Comparison of ENCODE assay signal across 25 cellular contexts in the genomic region with DNA sequence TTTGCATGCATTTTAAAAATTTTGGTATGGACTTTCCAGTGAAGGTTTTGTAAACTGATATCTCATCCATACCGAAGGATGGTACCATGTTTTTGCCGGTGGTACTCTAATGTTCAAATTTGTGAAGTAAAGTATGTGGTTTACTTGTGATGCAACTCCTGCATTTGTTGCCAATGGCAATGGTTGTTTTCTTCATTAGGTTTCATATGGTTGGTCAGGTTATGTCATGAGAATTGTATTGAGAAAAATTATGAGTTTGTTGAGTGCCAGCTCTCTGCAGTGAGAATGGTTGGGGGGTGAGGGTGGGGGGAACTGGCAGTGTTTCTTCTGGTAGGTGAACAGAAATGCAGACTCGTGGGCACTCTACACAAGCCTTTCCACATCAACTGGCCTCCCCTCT.
A peak's percentile ranks its signal among the peaks of the same experiment; 100 is the strongest.
DNase-seq lines count a peak whose midpoint lies in the region; ATAC-seq and TF ChIP-seq lines count a peak whose summit lies in the region.
"Had no signal": no experiment of that assay in that cellular context is flagged by ENCODE, and none has a peak within 500 bp of the region (broad histone marks: within the 10 kb centered on the region; RNA-seq: fewer than 3 reads in every experiment).

No MANE protein-coding gene starts in this region.

- peaks cover 42% of the 10 kb centered on the region for H3K4me1 Mint-ChIP-seq in MCF 10A (ENCODE audit: insufficient read depth, unreplicated experiment)

- no peak for ATAC-seq in left colon
- ATAC-seq: activated T-cell treated with anti-CD3 and anti-CD28 coated beads, Interleukin-2, amount 50 U/mL, for 72 hours; natural killer cell treated with Interleukin-12 subunit alpha and Interleukin-12 subunit beta and Interleukin-15 and Interleukin-18, amount 100 ng/mL, for 72 hours; stimulated activated naive B cell treated with anti-CD40 and anti-IgM and Interleukin-4, amounts not matched to agents 10 μg/mL and 1 μg/mL and 100 μg/mL, for 72 hours had no signal

- WGBS in mammary epithelial cell (ENCODE audit: low coverage, missing lambda C conversion rate), result 63% methylated on average over 3 of the region's 3 CpGs

- TF ChIP-seq CTCF in MCF 10A (IDR thresholded peaks at IDR 0.05; ENCODE audit: unreplicated experiment), result no peak
- TF ChIP-seq CTCF in breast epithelium (IDR thresholded peaks at IDR 0.05), result no peak
- TF ChIP-seq CTCF in mammary epithelial cell (conservative IDR thresholded peaks at IDR 0.05 in 1 of 2, IDR thresholded peaks at IDR 0.05 in 1 of 2; ENCODE audit: extremely low read depth in 1 of 2, insufficient read depth in 1 of 2, low read depth in 1 of 2, low read length in 2 of 2), result no peak

- no peak overlapping the region for H2AFZ ChIP-seq in mammary epithelial cell (ENCODE audit: low read depth, low read length)

- H3K9ac ChIP-seq in mammary epithelial cell (ENCODE audit: insufficient read depth, low read length) (peak overlapping the region; percentile 61), muscle layer of colon (ENCODE audit: low read length) (no peak overlapping the region)

- H3K4me3 ChIP-seq in breast epithelium (no peak overlapping the region), mammary epithelial cell (replicated peaks in 1 of 3; ENCODE audit: insufficient read depth in 1 of 3, low read depth in 2 of 3, low read length in 3 of 3) (no peak overlapping the region), muscle layer of colon (ENCODE audit: low read depth in 1 of 2, low read length in 2 of 2) (no peak overlapping the region)
- H3K4me3 ChIP-seq: upper lobe of right lung had no signal

- no peaks in the 10 kb centered on the region for H3K27me3 Mint-ChIP-seq in MCF 10A (ENCODE audit: insufficient read depth, unreplicated experiment)
- H3K27me3 Mint-ChIP-seq: brain; stimulated activated naive B cell treated with anti-CD40 and anti-IgM and Interleukin-4, amounts not matched to agents 10 μg/mL and 1 μg/mL and 100 μg/mL, for 72 hours had no signal

- H3K27ac ChIP-seq in breast epithelium (peak overlapping the region in 1 of 2 donors; percentile 68), mammary epithelial cell (ENCODE audit: insufficient read depth, low read depth, low read length) (peak overlapping the region; percentile 82), muscle layer of colon (ENCODE audit: low read depth, low read length) (peak overlapping the region; percentile 20)
- H3K27ac ChIP-seq: upper lobe of right lung had no signal

- H3K79me2 ChIP-seq in mammary epithelial cell (ENCODE audit: insufficient read depth, low read length), result no peaks in the 10 kb centered on the region

- H3K27me3 ChIP-seq in breast epithelium (no peaks in the 10 kb centered on the region), mammary epithelial cell (ENCODE audit: insufficient read depth, low read length) (no peaks in the 10 kb centered on the region), muscle layer of colon (ENCODE audit: control insufficient read depth in 1 of 2, insufficient read depth in 2 of 2, low read length in 2 of 2) (no peaks in the 10 kb centered on the region)
- H3K27me3 ChIP-seq: upper lobe of right lung had no signal

- peak overlapping the region; percentile 93 for H3K27ac Mint-ChIP-seq in MCF 10A (ENCODE audit: low read depth, unreplicated experiment)
- H3K27ac Mint-ChIP-seq: activated naive CD4-positive, alpha-beta T cell treated with anti-CD3 and anti-CD28 coated beads for 36 hours; activated T-cell treated with anti-CD3 and anti-CD28 coated beads, Interleukin-2, amount 50 U/mL, for 72 hours; CD4-positive, alpha-beta T cell; natural killer cell treated with Interleukin-12 subunit alpha and Interleukin-12 subunit beta and Interleukin-15 and Interleukin-18, amount 100 ng/mL, for 72 hours; stimulated activated naive B cell treated with anti-CD40 and anti-IgM and Interleukin-4, amounts not matched to agents 10 μg/mL and 1 μg/mL and 100 μg/mL, for 72 hours had no signal

- H4K20me1 ChIP-seq in mammary epithelial cell (ENCODE audit: insufficient read depth, low read length), result no peaks in the 10 kb centered on the region

- DNase-seq in MCF 10A (ENCODE audit: unreplicated experiment) (peak; percentile 50), breast epithelium (ENCODE audit: low spot score in 2 of 2) (no peak), mammary epithelial cell (no peak), H4 (ENCODE audit: low spot score) (no peak), MV-4-11 (lab: John Stamatoyannopoulos, UW) (no peak), left colon (no peak), SW480 (ENCODE audit: low spot score) (no peak)
- DNase-seq: activated CD4-positive, alpha-beta T cell treated with anti-CD3 and anti-CD28 coated beads, Interleukin-2, amount 50 U/mL, for 48 hours; activated CD4-positive, CD25-positive, alpha-beta regulatory T cell treated with anti-CD3 and anti-CD28 coated beads, Interleukin-2, amount 50 U/mL, for 72 hours; activated naive CD4-positive, alpha-beta T cell treated with anti-CD3 and anti-CD28 coated beads for 36 hours; activated T-cell treated with anti-CD3 and anti-CD28 coated beads, Interleukin-2, amount 50 U/mL, for 72 hours; AML-193; CD4-positive, alpha-beta T cell; effector CD4-positive, alpha-beta T cell; glutamatergic neuron; IMR-90; kidney; NCI-H1092 treated with DMSO at 0.1 percent for 48 hours; NCI-H187; NCI-H446 treated with DMSO at 0.1 percent for 48 hours; stimulated activated naive B cell treated with anti-CD40 and anti-IgM and Interleukin-4, amounts not matched to agents 10 μg/mL and 1 μg/mL and 100 μg/mL, for 72 hours; upper lobe of right lung had no signal

- no peak for TF ChIP-seq POLR2A in breast epithelium (IDR thresholded peaks at IDR 0.05)

- H3K36me3 ChIP-seq in breast epithelium (no peaks in the 10 kb centered on the region), mammary epithelial cell (ENCODE audit: insufficient read depth, low read length) (no peaks in the 10 kb centered on the region), muscle layer of colon (ENCODE audit: insufficient read depth, low read length) (no peaks in the 10 kb centered on the region)
- H3K36me3 ChIP-seq: upper lobe of right lung had no signal

- H3K4me1 ChIP-seq in breast epithelium, result peaks cover 0 to 3% of the 10 kb centered on the region in 2 donors
- H3K4me1 ChIP-seq in mammary epithelial cell (ENCODE audit: insufficient read depth, low read length), result peaks cover 20% of the 10 kb centered on the region
- peaks cover 60% of the 10 kb centered on the region for H3K4me1 ChIP-seq in muscle layer of colon (ENCODE audit: insufficient read depth, low read length)
- H3K4me1 ChIP-seq: upper lobe of right lung had no signal

- H3K9me3 Mint-ChIP-seq in MCF 10A (ENCODE audit: unreplicated experiment), result no peaks in the 10 kb centered on the region
- H3K9me3 Mint-ChIP-seq: activated naive CD4-positive, alpha-beta T cell treated with anti-CD3 and anti-CD28 coated beads for 36 hours; activated T-cell treated with anti-CD3 and anti-CD28 coated beads, Interleukin-2, amount 50 U/mL, for 72 hours; brain; CD4-positive, alpha-beta T cell; natural killer cell treated with Interleukin-12 subunit alpha and Interleukin-12 subunit beta and Interleukin-15 and Interleukin-18, amount 100 ng/mL, for 72 hours; stimulated activated naive B cell treated with anti-CD40 and anti-IgM and Interleukin-4, amounts not matched to agents 10 μg/mL and 1 μg/mL and 100 μg/mL, for 72 hours had no signal

- peak overlapping the region; percentile 54 for H3K4me2 ChIP-seq in mammary epithelial cell (ENCODE audit: insufficient read depth, low read depth, low read length)

- dilution Hi-C loops in mammary epithelial cell (cut with HindIII; ENCODE audit: low sequenced_read_pairs), result no loop called here

- intact Hi-C loops in MCF 10A (cut with micrococcal nuclease), result no loop called here
- intact Hi-C loops in breast epithelium (cut with DNase I; ENCODE audit: low total_unique reads), result no loop called here
- intact Hi-C loops in mammary epithelial cell (cut with micrococcal nuclease), result loop anchor here (1.0 kb wide), 1 partner anchor 17 kb away; no protein-coding TSS in a partner anchor
- intact Hi-C loops in left colon (cut with DNase I, micrococcal nuclease), result loop anchor here in 1 of 2 donors (10.0 kb wide), 1 partner anchor 111 kb away; no protein-coding TSS in a partner anchor

- CTCF ChIA-PET in MCF 10A (lab: Yijun Ruan, JAX), result interaction anchor here (0.6 to 6.5 kb wide), 6 partner anchors 14 to 405 kb away, joined by 3 to 37 read pairs (median 4); no protein-coding TSS in a partner anchor
- CTCF ChIA-PET in mammary epithelial cell (lab: Charles Lee; ENCODE audit: low non-redundant PET), result no interaction called here

- in situ Hi-C loops in mammary epithelial cell (cut with MboI; ENCODE audit: low sequenced_read_pairs in 2 of 2), result loop anchor here (25.0 kb wide), 1 partner anchor 598 kb away; no protein-coding TSS in a partner anchor

- POLR2A ChIA-PET in MCF 10A (lab: Yijun Ruan, JAX), result interaction anchor here (0.6 to 10.6 kb wide), 10 partner anchors 8 to 171 kb away, joined by 3 to 437 read pairs (median 6); no protein-coding TSS in a partner anchor

- no TSS peak for BruUV-seq in MCF 10A (replicated peaks; lab: Mats Ljungman, UMichigan)
- no TSS peak for BruUV-seq in mammary epithelial cell (replicated peaks; lab: Mats Ljungman, UMichigan)

- peak overlapping the region; percentile 57 for H3K4me3 Mint-ChIP-seq in MCF 10A (ENCODE audit: unreplicated experiment)
- H3K4me3 Mint-ChIP-seq: activated naive CD4-positive, alpha-beta T cell treated with anti-CD3 and anti-CD28 coated beads for 36 hours; activated T-cell treated with anti-CD3 and anti-CD28 coated beads, Interleukin-2, amount 50 U/mL, for 72 hours; CD4-positive, alpha-beta T cell; natural killer cell treated with Interleukin-12 subunit alpha and Interleukin-12 subunit beta and Interleukin-15 and Interleukin-18, amount 100 ng/mL, for 72 hours; stimulated activated naive B cell treated with anti-CD40 and anti-IgM and Interleukin-4, amounts not matched to agents 10 μg/mL and 1 μg/mL and 100 μg/mL, for 72 hours had no signal

- no peaks in the 10 kb centered on the region for H3K9me3 ChIP-seq in breast epithelium
- no peaks in the 10 kb centered on the region for H3K9me3 ChIP-seq in mammary epithelial cell (replicated peaks; ENCODE audit: insufficient read depth, low read length)
- no peaks in the 10 kb centered on the region for H3K9me3 ChIP-seq in muscle layer of colon (ENCODE audit: low read length)
- H3K9me3 ChIP-seq: upper lobe of right lung had no signal

- H3K36me3 Mint-ChIP-seq in MCF 10A (ENCODE audit: insufficient read depth, unreplicated experiment), result peaks cover 9% of the 10 kb centered on the region
- H3K36me3 Mint-ChIP-seq: brain; natural killer cell treated with Interleukin-12 subunit alpha and Interleukin-12 subunit beta and Interleukin-15 and Interleukin-18, amount 100 ng/mL, for 72 hours had no signal
